In genomic region chr11:6632116-6633073, GRCh38 we compare ENCODE assay signal across 24 cellular contexts.
"Had no signal": no experiment of that assay in that cellular context is flagged by ENCODE, and none has a peak within 500 bp of the region (broad histone marks: within the 10 kb centered on the region; RNA-seq: fewer than 3 reads in every experiment).

No MANE protein-coding gene starts in this region.

- DNase-seq: activated CD4-positive, alpha-beta T cell treated with anti-CD3 and anti-CD28 coated beads for 48 hours; activated naive CD4-positive, alpha-beta T cell treated with anti-CD3 and anti-CD28 coated beads, Interleukin-2, amount 10 ng/mL, durations not matched to agents 7 days and 5 days; activated T-cell treated with anti-CD3 and anti-CD28 coated beads, Interleukin-2, amount 50 U/mL, for 24 hours; aorta; caudate nucleus; effector memory CD4-positive, alpha-beta T cell; foreskin melanocyte; immature natural killer cell; kidney glomerular epithelial cell; midbrain; stimulated activated CD4-positive, alpha-beta T cell treated with anti-CD3 and anti-CD28 coated beads, Interleukin-4, amount 100 ng/mL, for 1 hour; stimulated activated naive CD4-positive, alpha-beta T cell treated with Interleukin-2 at 50 U/mL for 16 hours; substantia nigra; SW 1271; T-helper 17 cell; thyroid gland had no signal

- H3K4me3 ChIP-seq: hepatocyte, ovary, prostate gland, spleen, thyroid gland had no signal

- H3K9me3 Mint-ChIP-seq: activated B cell treated with CpG ODN at 0.5 μM for 24 hours; activated naive CD4-positive, alpha-beta T cell treated with anti-CD3 and anti-CD28 coated beads, Interleukin-2, amount 10 ng/mL, durations not matched to agents 7 days and 5 days; activated T-cell treated with anti-CD3 and anti-CD28 coated beads, Interleukin-2, amount 50 U/mL, for 24 hours; brain; immature natural killer cell; natural killer cell treated with Interleukin-12 subunit alpha and Interleukin-12 subunit beta and Interleukin-15 and Interleukin-18, amount 100 ng/mL, for 72 hours had no signal

- H3K36me3 ChIP-seq: ovary, prostate gland, thyroid gland had no signal

- H3K36me3 Mint-ChIP-seq: activated naive CD4-positive, alpha-beta T cell treated with anti-CD3 and anti-CD28 coated beads, Interleukin-2, amount 10 ng/mL, durations not matched to agents 7 days and 5 days; immature natural killer cell; natural killer cell treated with Interleukin-12 subunit alpha and Interleukin-12 subunit beta and Interleukin-15 and Interleukin-18, amount 100 ng/mL, for 72 hours had no signal

- H3K27ac Mint-ChIP-seq: activated B cell treated with CpG ODN at 0.5 μM for 24 hours; activated naive CD4-positive, alpha-beta T cell treated with anti-CD3 and anti-CD28 coated beads, Interleukin-2, amount 10 ng/mL, durations not matched to agents 7 days and 5 days; activated T-cell treated with anti-CD3 and anti-CD28 coated beads, Interleukin-2, amount 50 U/mL, for 24 hours had no signal

- H3K27me3 Mint-ChIP-seq: activated B cell treated with CpG ODN at 0.5 μM for 24 hours; activated naive CD4-positive, alpha-beta T cell treated with anti-CD3 and anti-CD28 coated beads, Interleukin-2, amount 10 ng/mL, durations not matched to agents 7 days and 5 days; activated T-cell treated with anti-CD3 and anti-CD28 coated beads, Interleukin-2, amount 50 U/mL, for 24 hours; brain; natural killer cell treated with Interleukin-12 subunit alpha and Interleukin-12 subunit beta and Interleukin-15 and Interleukin-18, amount 100 ng/mL, for 72 hours; T-helper 17 cell had no signal

- ATAC-seq: esophagus mucosa; natural killer cell treated with Interleukin-12 subunit alpha and Interleukin-12 subunit beta and Interleukin-15 and Interleukin-18, amount 100 ng/mL, for 72 hours; T-helper 17 cell had no signal

- H3K4me1 ChIP-seq: prostate gland had no signal

- H3K4me3 Mint-ChIP-seq: activated B cell treated with CpG ODN at 0.5 μM for 24 hours; activated naive CD4-positive, alpha-beta T cell treated with anti-CD3 and anti-CD28 coated beads, Interleukin-2, amount 10 ng/mL, durations not matched to agents 7 days and 5 days; activated T-cell treated with anti-CD3 and anti-CD28 coated beads, Interleukin-2, amount 50 U/mL, for 24 hours; brain; immature natural killer cell; natural killer cell treated with Interleukin-12 subunit alpha and Interleukin-12 subunit beta and Interleukin-15 and Interleukin-18, amount 100 ng/mL, for 72 hours; T-helper 17 cell had no signal

- H3K4me1 Mint-ChIP-seq: brain had no signal

- H3K27me3 ChIP-seq: ovary, spleen, thyroid gland had no signal

- H3K9me3 ChIP-seq: ovary, prostate gland, spleen, thyroid gland had no signal

- H3K27ac ChIP-seq: hepatocyte, ovary, prostate gland, thyroid gland had no signal
